ENCODE assay signal across 27 cellular contexts in the genomic region with DNA sequence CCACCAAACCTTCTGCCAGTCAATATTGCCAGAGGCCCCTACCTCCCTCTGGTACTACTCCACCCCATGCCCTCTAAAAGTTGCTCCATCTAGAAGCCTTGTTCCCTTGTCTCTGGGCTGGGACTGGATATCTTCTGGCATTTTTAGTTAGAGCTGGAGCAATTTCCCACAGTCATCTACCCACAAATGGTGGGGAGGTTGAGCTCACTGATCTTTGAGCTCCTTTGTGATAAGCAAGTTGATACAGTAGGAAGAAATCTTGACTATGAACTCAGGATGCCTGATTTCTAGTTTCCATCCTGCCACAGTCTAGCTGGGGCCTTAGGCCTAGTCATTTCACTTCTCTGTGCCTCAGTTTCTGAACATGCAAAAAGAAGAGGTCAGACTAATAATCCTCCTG.
"Had no signal": no experiment of that assay in that cellular context is flagged by ENCODE, and none has a peak within 500 bp of the region (broad histone marks: within the 10 kb centered on the region; RNA-seq: fewer than 3 reads in every experiment).

No MANE protein-coding gene starts in this region.

- DNase-seq: naive B cell; naive thymus-derived CD8-positive, alpha-beta T cell; nephron progenitor cell; nucleus accumbens; pancreas; psoas muscle; right cardiac atrium; stimulated activated CD4-positive, alpha-beta T cell treated with anti-CD3 and anti-CD28 coated beads, Interleukin-15, amount 100 ng/mL, for 24 hours; stimulated activated CD4-positive, alpha-beta T cell treated with anti-CD3 and anti-CD28 coated beads, Interleukin-2, amount 100 ng/mL, for 24 hours; stimulated activated CD4-positive, alpha-beta T cell treated with anti-CD3 and anti-CD28 coated beads, Interleukin-2, amount 100 ng/mL, for 48 hours; stimulated activated CD4-positive, alpha-beta T cell treated with anti-CD3 and anti-CD28 coated beads, Interleukin-4, amount 100 ng/mL, for 24 hours; stimulated activated naive B cell treated with anti-CD40 and anti-IgM and Interleukin-4, amounts not matched to agents 10 μg/mL and 1 μg/mL and 100 μg/mL, for 72 hours; stimulated activated naive CD4-positive, alpha-beta T cell treated with Interleukin-2 at 50 U/mL for 16 hours; stomach; thyroid gland; upper lobe of right lung; uterus had no signal

- H3K9me3 ChIP-seq: neutrophil, pancreas, psoas muscle, stomach, thoracic aorta, thyroid gland, tibial nerve, upper lobe of right lung, uterus had no signal

- H3K36me3 Mint-ChIP-seq: naive B cell; natural killer cell treated with Interleukin-12 subunit alpha and Interleukin-12 subunit beta and Interleukin-15 and Interleukin-18, amount 100 ng/mL, for 72 hours; stimulated activated effector memory CD8-positive, alpha-beta T cell treated with anti-CD3 and anti-CD28 coated beads, Interleukin-12 subunit alpha, Interleukin-12 subunit beta, amount 100 ng/mL, for 72 hours; type B pancreatic cell had no signal

- ATAC-seq: naive thymus-derived CD8-positive, alpha-beta T cell; natural killer cell treated with Interleukin-12 subunit alpha and Interleukin-12 subunit beta and Interleukin-15 and Interleukin-18, amount 100 ng/mL, for 72 hours; pancreas; psoas muscle; right cardiac atrium; sciatic nerve; stimulated activated naive B cell treated with anti-CD40 and anti-IgM and Interleukin-4, amounts not matched to agents 10 μg/mL and 1 μg/mL and 100 μg/mL, for 72 hours; upper lobe of right lung had no signal

- H3K4me3 ChIP-seq: pancreas, psoas muscle, skin epidermis, stomach, thoracic aorta, thyroid gland, tibial nerve, upper lobe of right lung, uterus had no signal

- H3K9me3 Mint-ChIP-seq: natural killer cell treated with Interleukin-12 subunit alpha and Interleukin-12 subunit beta and Interleukin-15 and Interleukin-18, amount 100 ng/mL, for 72 hours; stimulated activated effector memory CD8-positive, alpha-beta T cell treated with anti-CD3 and anti-CD28 coated beads, Interleukin-12 subunit alpha, Interleukin-12 subunit beta, amount 100 ng/mL, for 72 hours; stimulated activated naive B cell treated with anti-CD40 and anti-IgM and Interleukin-4, amounts not matched to agents 10 μg/mL and 1 μg/mL and 100 μg/mL, for 72 hours; stimulated activated naive CD8-positive, alpha-beta T cell treated with anti-CD3 and anti-CD28 coated beads, Interleukin-15, Interleukin-2, amounts not matched to agents 100 ng/mL and 50 ng/mL, for 24 hours; type B pancreatic cell had no signal

- H3K27ac Mint-ChIP-seq: naive B cell; naive thymus-derived CD8-positive, alpha-beta T cell; natural killer cell treated with Interleukin-12 subunit alpha and Interleukin-12 subunit beta and Interleukin-15 and Interleukin-18, amount 100 ng/mL, for 72 hours; nephron progenitor cell; stimulated activated effector memory CD8-positive, alpha-beta T cell treated with anti-CD3 and anti-CD28 coated beads, Interleukin-12 subunit alpha, Interleukin-12 subunit beta, amount 100 ng/mL, for 72 hours; stimulated activated naive B cell treated with anti-CD40 and anti-IgM and Interleukin-4, amounts not matched to agents 10 μg/mL and 1 μg/mL and 100 μg/mL, for 72 hours; stimulated activated naive CD8-positive, alpha-beta T cell treated with anti-CD3 and anti-CD28 coated beads, Interleukin-15, Interleukin-2, amounts not matched to agents 100 ng/mL and 50 ng/mL, for 24 hours; type B pancreatic cell had no signal

- H3K4me1 Mint-ChIP-seq: naive B cell; naive thymus-derived CD8-positive, alpha-beta T cell; nephron progenitor cell; neural crest cell; stimulated activated effector memory CD8-positive, alpha-beta T cell treated with anti-CD3 and anti-CD28 coated beads, Interleukin-12 subunit alpha, Interleukin-12 subunit beta, amount 100 ng/mL, for 72 hours; stimulated activated naive B cell treated with anti-CD40 and anti-IgM and Interleukin-4, amounts not matched to agents 10 μg/mL and 1 μg/mL and 100 μg/mL, for 72 hours had no signal

- H3K27me3 Mint-ChIP-seq: type B pancreatic cell had no signal

- H3K4me3 Mint-ChIP-seq: naive B cell; naive thymus-derived CD8-positive, alpha-beta T cell; natural killer cell treated with Interleukin-12 subunit alpha and Interleukin-12 subunit beta and Interleukin-15 and Interleukin-18, amount 100 ng/mL, for 72 hours; nephron progenitor cell; neural crest cell; stimulated activated effector memory CD8-positive, alpha-beta T cell treated with anti-CD3 and anti-CD28 coated beads, Interleukin-12 subunit alpha, Interleukin-12 subunit beta, amount 100 ng/mL, for 72 hours; stimulated activated naive B cell treated with anti-CD40 and anti-IgM and Interleukin-4, amounts not matched to agents 10 μg/mL and 1 μg/mL and 100 μg/mL, for 72 hours; stimulated activated naive CD8-positive, alpha-beta T cell treated with anti-CD3 and anti-CD28 coated beads, Interleukin-15, Interleukin-2, amounts not matched to agents 100 ng/mL and 50 ng/mL, for 24 hours; type B pancreatic cell had no signal

- H3K4me1 ChIP-seq: pancreas, psoas muscle, stomach, thyroid gland, tibial nerve, upper lobe of right lung, uterus had no signal

- H3K27ac ChIP-seq: neutrophil, pancreas, psoas muscle, skin epidermis, stomach, thoracic aorta, thyroid gland, tibial nerve, upper lobe of right lung, uterus had no signal

- FAIRE-seq: pancreas had no signal

- H3K36me3 ChIP-seq: neutrophil, pancreas, stomach, thoracic aorta, thyroid gland, tibial nerve, upper lobe of right lung, uterus had no signal

- H3K27me3 ChIP-seq: neutrophil, pancreas, stomach, thyroid gland, tibial nerve, upper lobe of right lung, uterus had no signal
